ENCODE assay signal across 27 cellular contexts in the genomic region with DNA sequence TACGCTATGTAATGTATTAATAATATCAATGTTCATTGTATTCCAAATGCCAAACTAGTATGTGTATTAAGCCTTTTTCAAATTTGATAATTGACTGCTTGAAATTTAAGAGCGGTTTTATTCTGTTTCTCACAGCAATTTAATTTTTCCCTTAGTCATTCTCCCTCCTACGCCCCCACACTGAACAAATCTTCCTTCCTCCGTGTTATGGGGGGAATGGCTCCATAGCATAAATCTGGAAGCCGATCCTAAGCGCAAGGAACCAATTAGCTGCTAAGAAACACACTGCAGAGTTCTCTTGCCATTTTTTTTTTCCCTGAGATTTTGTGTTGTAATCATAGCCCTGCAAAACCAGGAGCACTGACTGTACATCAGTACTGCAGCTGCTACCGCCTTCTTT.
"Had no signal": no experiment of that assay in that cellular context is flagged by ENCODE, and none has a peak within 500 bp of the region (broad histone marks: within the 10 kb centered on the region; RNA-seq: fewer than 3 reads in every experiment).

No MANE protein-coding gene starts in this region.

- H3K9me3 ChIP-seq: colonic mucosa, mucosa of descending colon, prostate gland, sigmoid colon, suprapubic skin, transverse colon, upper lobe of right lung, vagina had no signal

- H3K36me3 Mint-ChIP-seq: mesothelial cell of epicardium; naive B cell; natural killer cell treated with Interleukin-12 subunit alpha and Interleukin-12 subunit beta and Interleukin-15 and Interleukin-18, amount 100 ng/mL, for 72 hours; neural progenitor cell; stimulated activated naive B cell treated with anti-CD40 and anti-IgM and Interleukin-4, amounts not matched to agents 10 μg/mL and 1 μg/mL and 100 μg/mL, for 72 hours had no signal

- H3K27ac Mint-ChIP-seq: dendritic cell treated with granulocyte-macrophage colony-stimulating factor and Interleukin-4, amounts not matched to agents 40 ng/mL and 50 ng/mL, for 4 days; endodermal cell; mesothelial cell of epicardium; naive B cell; natural killer cell treated with Interleukin-12 subunit alpha and Interleukin-12 subunit beta and Interleukin-15 and Interleukin-18, amount 100 ng/mL, for 72 hours; neural progenitor cell; stimulated activated naive B cell treated with anti-CD40 and anti-IgM and Interleukin-4, amounts not matched to agents 10 μg/mL and 1 μg/mL and 100 μg/mL, for 72 hours; stimulated activated naive CD8-positive, alpha-beta T cell treated with anti-CD3 and anti-CD28 coated beads, Interleukin-15, Interleukin-2, amounts not matched to agents 100 ng/mL and 50 ng/mL, for 24 hours had no signal

- H3K27me3 Mint-ChIP-seq: dendritic cell treated with granulocyte-macrophage colony-stimulating factor and Interleukin-4, amounts not matched to agents 40 ng/mL and 50 ng/mL, for 4 days; stimulated activated naive B cell treated with anti-CD40 and anti-IgM and Interleukin-4, amounts not matched to agents 10 μg/mL and 1 μg/mL and 100 μg/mL, for 72 hours; stimulated activated naive CD8-positive, alpha-beta T cell treated with anti-CD3 and anti-CD28 coated beads, Interleukin-15, Interleukin-2, amounts not matched to agents 100 ng/mL and 50 ng/mL, for 24 hours had no signal

- H3K9me3 Mint-ChIP-seq: dendritic cell treated with granulocyte-macrophage colony-stimulating factor and Interleukin-4, amounts not matched to agents 40 ng/mL and 50 ng/mL, for 4 days; endodermal cell; natural killer cell treated with Interleukin-12 subunit alpha and Interleukin-12 subunit beta and Interleukin-15 and Interleukin-18, amount 100 ng/mL, for 72 hours; neural progenitor cell; stimulated activated naive CD8-positive, alpha-beta T cell treated with anti-CD3 and anti-CD28 coated beads, Interleukin-15, Interleukin-2, amounts not matched to agents 100 ng/mL and 50 ng/mL, for 24 hours had no signal

- H3K4me3 ChIP-seq: colonic mucosa, mucosa of descending colon, neural progenitor cell, prostate gland, sigmoid colon, skin epidermis, suprapubic skin, transverse colon, upper lobe of right lung, vagina had no signal

- ATAC-seq: esophagus mucosa; left lobe of liver; mucosa of descending colon; natural killer cell treated with Interleukin-12 subunit alpha and Interleukin-12 subunit beta and Interleukin-15 and Interleukin-18, amount 100 ng/mL, for 72 hours; right cardiac atrium; stimulated activated naive B cell treated with anti-CD40 and anti-IgM and Interleukin-4, amounts not matched to agents 10 μg/mL and 1 μg/mL and 100 μg/mL, for 72 hours; upper lobe of right lung had no signal

- H3K36me3 ChIP-seq: colonic mucosa, neural progenitor cell, prostate gland, sigmoid colon, suprapubic skin, transverse colon, upper lobe of right lung, vagina had no signal

- H3K27me3 ChIP-seq: colonic mucosa, neural progenitor cell, sigmoid colon, suprapubic skin, transverse colon, upper lobe of right lung, vagina had no signal

- H3K4me3 Mint-ChIP-seq: dendritic cell treated with granulocyte-macrophage colony-stimulating factor and Interleukin-4, amounts not matched to agents 40 ng/mL and 50 ng/mL, for 4 days; endodermal cell; mesothelial cell of epicardium; naive B cell; natural killer cell treated with Interleukin-12 subunit alpha and Interleukin-12 subunit beta and Interleukin-15 and Interleukin-18, amount 100 ng/mL, for 72 hours; neural progenitor cell; stimulated activated naive B cell treated with anti-CD40 and anti-IgM and Interleukin-4, amounts not matched to agents 10 μg/mL and 1 μg/mL and 100 μg/mL, for 72 hours; stimulated activated naive CD8-positive, alpha-beta T cell treated with anti-CD3 and anti-CD28 coated beads, Interleukin-15, Interleukin-2, amounts not matched to agents 100 ng/mL and 50 ng/mL, for 24 hours had no signal

- H3K9ac ChIP-seq: neural progenitor cell had no signal

- H3K27ac ChIP-seq: colonic mucosa, epithelial cell of prostate, neural progenitor cell, prostate gland, sigmoid colon, skin epidermis, suprapubic skin, transverse colon, upper lobe of right lung, vagina had no signal

- H3K4me1 Mint-ChIP-seq: endodermal cell; mesothelial cell of epicardium; naive B cell; neural progenitor cell; stimulated activated naive B cell treated with anti-CD40 and anti-IgM and Interleukin-4, amounts not matched to agents 10 μg/mL and 1 μg/mL and 100 μg/mL, for 72 hours had no signal

- FAIRE-seq: kidney had no signal

- DNase-seq: colonic mucosa; effector CD8-positive, alpha-beta T cell; endodermal cell; foreskin melanocyte; kidney; mesenchymal stem cell; mucosa of descending colon; naive B cell; right cardiac atrium; sigmoid colon; stimulated activated CD4-positive, alpha-beta T cell treated with anti-CD3 and anti-CD28 coated beads, Interleukin-15, amount 100 ng/mL, for 24 hours; stimulated activated CD4-positive, alpha-beta T cell treated with anti-CD3 and anti-CD28 coated beads, Interleukin-2, amount 100 ng/mL, for 48 hours; stimulated activated naive B cell treated with anti-CD40 and anti-IgM and Interleukin-4, amounts not matched to agents 10 μg/mL and 1 μg/mL and 100 μg/mL, for 72 hours; transverse colon; upper lobe of right lung had no signal

- H3K4me1 ChIP-seq: colonic mucosa, neural progenitor cell, prostate gland, sigmoid colon, suprapubic skin, transverse colon, upper lobe of right lung, vagina had no signal
